9 cellular contexts compared by ENCODE assay signal in the genomic region with DNA sequence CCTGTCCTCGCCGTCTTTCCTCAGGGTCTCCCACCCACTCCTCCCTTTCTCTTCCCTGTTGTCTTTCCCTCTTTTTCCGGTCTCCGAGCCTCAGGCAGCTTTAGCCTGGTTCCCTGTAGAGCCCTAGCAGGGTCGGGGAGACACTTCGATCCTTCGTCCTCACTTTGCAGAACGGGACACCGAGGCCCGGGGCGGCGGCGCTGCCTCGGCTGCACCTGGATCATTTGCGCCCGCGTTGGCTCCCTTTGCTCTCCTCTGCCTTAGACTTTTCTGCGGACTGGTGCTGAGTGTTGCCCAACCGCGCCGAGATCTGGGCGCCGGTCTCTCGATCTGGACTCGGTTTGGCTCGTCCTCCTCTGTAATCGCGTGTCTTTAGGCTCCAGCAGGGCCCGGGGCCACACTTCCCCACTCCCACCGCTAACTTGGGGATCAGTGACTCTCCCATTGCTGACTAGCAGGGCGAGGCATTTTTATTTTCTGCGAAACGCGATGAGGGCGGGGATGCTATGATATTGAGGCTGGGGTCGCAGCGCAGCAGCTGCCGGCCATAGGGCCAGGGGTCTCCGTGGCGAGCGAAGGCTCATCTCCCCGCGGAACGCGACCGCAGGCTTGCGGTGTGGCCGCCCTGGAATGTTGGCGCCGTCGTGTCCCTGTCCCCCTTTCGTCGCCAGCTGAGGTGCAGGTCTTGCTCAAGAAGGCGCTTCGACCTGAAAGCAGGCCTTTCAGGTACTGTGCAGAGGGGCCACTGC. TPM values are rescaled to one million over a fixed set of nuclear protein-coding genes. Genes with fewer than 3 reads are reported as not detected.
DNase-seq lines count a peak whose midpoint lies in the region; ATAC-seq, FAIRE-seq and TF ChIP-seq lines count a peak whose summit lies in the region.
"Had no signal": no experiment of that assay in that cellular context is flagged by ENCODE, and none has a peak within 500 bp of the region (broad histone marks: within the 10 kb centered on the region; RNA-seq: fewer than 3 reads in every experiment).

No MANE protein-coding gene starts in this region.

- H2BK120ac ChIP-seq in mesendoderm (ENCODE audit: low read depth, low read length): no peak overlapping the region

- H3K4me2 ChIP-seq in mesendoderm (ENCODE audit: low read length): peak overlapping the region; percentile 97

- H3K27me3 Mint-ChIP-seq in MCF 10A (ENCODE audit: insufficient read depth, unreplicated experiment): no peaks in the 10 kb centered on the region

- H3K23ac ChIP-seq in mesendoderm (ENCODE audit: low read length): peak overlapping the region; percentile 91

- peak overlapping the region; percentile 66 for H3K4me3 Mint-ChIP-seq in MCF 10A (ENCODE audit: unreplicated experiment)

- H3K4me3 ChIP-seq in AG04449 (ENCODE audit: low read depth, low read length) (peak overlapping the region; percentile 84), HUES48 (ENCODE audit: low read depth, low read length) (peak overlapping the region; percentile 72), mesendoderm (ENCODE audit: low read length) (peak overlapping the region; percentile 53)

- no peak overlapping the region for H4K5ac ChIP-seq in mesendoderm (ENCODE audit: low read length)

- no peaks in the 10 kb centered on the region; the same call in 1 of the 2 replicates for H3K9me3 ChIP-seq in HUES48 (ENCODE audit: control insufficient read depth, insufficient read depth, low read length)

- no peak overlapping the region for H3K18ac ChIP-seq in mesendoderm (ENCODE audit: low read length)

- H3K27ac Mint-ChIP-seq in MCF 10A (ENCODE audit: low read depth, unreplicated experiment): no peak overlapping the region

- TF ChIP-seq CTCF in AG04449 (IDR thresholded peaks at IDR 0.05; ENCODE audit: insufficient read depth, low read length, missing control alignments): no peak
- no peak for TF ChIP-seq CTCF in MCF 10A (IDR thresholded peaks at IDR 0.05; ENCODE audit: unreplicated experiment)

- no peaks in the 10 kb centered on the region for H3K36me3 Mint-ChIP-seq in MCF 10A (ENCODE audit: insufficient read depth, unreplicated experiment)

- H3K9me3 Mint-ChIP-seq in MCF 10A (ENCODE audit: unreplicated experiment): no peaks in the 10 kb centered on the region

- ATAC-seq in GM19397 (IDR thresholded peaks at IDR 0.05; ENCODE audit: unreplicated experiment): no peak

- H3K56ac ChIP-seq in mesendoderm (ENCODE audit: low read length): peak overlapping the region; percentile 94

- no peaks in the 10 kb centered on the region for H3K4me1 ChIP-seq in HUES48 (ENCODE audit: control insufficient read depth, insufficient read depth, low read length)
- no peaks in the 10 kb centered on the region for H3K4me1 ChIP-seq in mesendoderm (ENCODE audit: control insufficient read depth, low read depth, low read length)

- CTCF ChIA-PET in AG04449 (lab: Yijun Ruan, JAX) (interaction anchor here (1.1 to 1.2 kb wide), 2 partner anchors 14 to 17 kb away, joined by 3 to 6 read pairs; no protein-coding TSS in a partner anchor), MCF 10A (lab: Yijun Ruan, JAX) (interaction anchor here (0.5 to 2.8 kb wide), 3 partner anchors 164 to 844 kb away, joined by 3 to 18 read pairs (median 3); no protein-coding TSS in a partner anchor)

- H2BK15ac ChIP-seq in mesendoderm (replicated peaks; ENCODE audit: low read depth): no peak overlapping the region

- H3K79me2 ChIP-seq in mesendoderm (ENCODE audit: control insufficient read depth, insufficient read depth, low read length): peaks cover 2% of the 10 kb centered on the region

- intact Hi-C loops in MCF 10A (cut with micrococcal nuclease): loop anchor here (5.0 kb wide), 1 partner anchor 165 kb away; no protein-coding TSS in a partner anchor

- no peak overlapping the region for H3K4ac ChIP-seq in mesendoderm (ENCODE audit: low read depth, low read length)

- no peak overlapping the region for H2BK5ac ChIP-seq in mesendoderm (ENCODE audit: low read length)

- peaks cover 18% of the 10 kb centered on the region for H3K4me1 Mint-ChIP-seq in MCF 10A (ENCODE audit: insufficient read depth, unreplicated experiment)

- no peak overlapping the region for H2AK5ac ChIP-seq in mesendoderm (ENCODE audit: low read length)

- H3K27me3 ChIP-seq in HUES48 (ENCODE audit: control insufficient read depth, insufficient read depth, low read length) (peaks cover 27% of the 10 kb centered on the region), mesendoderm (ENCODE audit: insufficient read depth, low read length, poor library complexity) (peaks cover 3% of the 10 kb centered on the region)

- no CpG with 5 or more reads among the region's 55 CpGs for WGBS in mesendoderm (ENCODE audit: extremely low coverage, insufficient coverage, low lambda C conversion rate)

- no TSS peak for BruUV-seq in MCF 10A (replicated peaks; lab: Mats Ljungman, UMichigan)

- H3K9ac ChIP-seq in HUES48 (ENCODE audit: low read depth, low read length): peak overlapping the region; percentile 9; the same call in 1 of the 2 replicates
- peak overlapping the region; percentile 91 for H3K9ac ChIP-seq in mesendoderm (ENCODE audit: low read length)

- POLR2A ChIA-PET in AG04449 (lab: Yijun Ruan, JAX): no interaction called here
- POLR2A ChIA-PET in MCF 10A (lab: Yijun Ruan, JAX): interaction anchor here (0.6 kb wide), 1 partner anchor 8 kb away, joined by 3 read pairs; no protein-coding TSS in a partner anchor

- H3K27ac ChIP-seq in HUES48 (ENCODE audit: low read depth, low read length) (no peak overlapping the region), mesendoderm (ENCODE audit: low read depth, low read length) (no peak overlapping the region)

- no peak for DNase-seq in AG04449 (ENCODE audit: low read depth, low spot score)
- DNase-seq in MCF 10A (ENCODE audit: unreplicated experiment): no peak
- peak; percentile 23 for DNase-seq in mesendoderm
- no peak for DNase-seq in UCSD-AML1 (lab: John Stamatoyannopoulos, UW; ENCODE audit: unreplicated experiment)
- no peak for DNase-seq in inferior parietal cortex (ENCODE audit: extremely low spot score)
- DNase-seq in HTR-8/SVneo (ENCODE audit: insufficient read length, low spot score): no peak

- no peaks in the 10 kb centered on the region for H3K79me1 ChIP-seq in mesendoderm (ENCODE audit: low read length)

- FAIRE-seq in HTR-8/SVneo (lab: Jason Lieb, UNC): no peak

- no peak overlapping the region for H4K8ac ChIP-seq in mesendoderm (ENCODE audit: low read depth, low read length)

- H3K36me3 ChIP-seq in HUES48 (ENCODE audit: control insufficient read depth, insufficient read depth, low read length) (peaks cover 21% of the 10 kb centered on the region), mesendoderm (ENCODE audit: control insufficient read depth, insufficient read depth, low read length) (no peaks in the 10 kb centered on the region)

RNA-seq across cellular contexts. Expression of a gene that starts 1.6 kb away (rescaled TPM):
- 0.88 and 1.2 TPM in 2 replicates for total RNA-seq in MCF 10A (2022)
- 12.0 TPM for polyA plus RNA-seq in mesendoderm (2013, experiment 1 of 2)
- 12.9 TPM for polyA plus RNA-seq in mesendoderm (2013, experiment 2 of 2)

RNA-seq across cellular contexts. Expression of a gene that starts 40.6 kb away (rescaled TPM):
- not detected in 2 replicates for total RNA-seq in MCF 10A (2022)
- not detected for polyA plus RNA-seq in mesendoderm (2013, experiment 1 of 2)
- not detected for polyA plus RNA-seq in mesendoderm (2013, experiment 2 of 2)
- total RNA-seq: temporal lobe had no signal
